ENCODE assay signal across 17 cellular contexts in the genomic region with DNA sequence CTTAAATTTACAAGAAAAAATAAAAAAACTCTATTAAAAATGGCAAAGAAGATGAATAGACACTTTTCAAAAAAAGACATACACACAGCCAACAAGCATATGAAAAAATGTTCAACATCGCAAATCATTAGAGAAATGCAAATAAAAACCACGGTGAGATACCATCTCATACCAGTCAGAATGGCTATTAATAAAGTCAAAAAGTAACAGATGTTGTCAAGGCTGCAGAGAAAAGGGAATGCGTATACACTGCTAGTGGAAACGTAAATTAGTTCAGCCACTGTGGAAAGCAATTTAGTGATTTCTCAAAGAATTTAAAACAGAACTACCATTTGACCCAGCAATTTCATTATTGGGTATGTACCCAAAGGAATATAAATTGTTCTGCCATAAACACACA. TPM values are rescaled to one million over a fixed set of nuclear protein-coding genes. Genes with fewer than 3 reads are reported as not detected.
DNase-seq lines count a peak whose midpoint lies in the region; FAIRE-seq and TF ChIP-seq lines count a peak whose summit lies in the region.
"Had no signal": no experiment of that assay in that cellular context is flagged by ENCODE, and none has a peak within 500 bp of the region (broad histone marks: within the 10 kb centered on the region; RNA-seq: fewer than 3 reads in every experiment).

No MANE protein-coding gene starts in this region.

- no peak overlapping the region for H3K9ac ChIP-seq in Loucy (ENCODE audit: low read depth, low read length, poor library complexity, severe bottlenecking)

- peak overlapping the region; percentile 22 for H3K4me2 ChIP-seq in Loucy (ENCODE audit: low read depth, low read length, poor library complexity, severe bottlenecking)

- H3K27ac ChIP-seq in VCaP = peak overlapping the region; percentile 15; the same call in 1 of the 2 replicates
- H3K27ac ChIP-seq in CD8-positive, alpha-beta memory T cell (ENCODE audit: low read depth, low read length) = no peak overlapping the region

- DNase-seq in frontal cortex (ENCODE audit: low spot score in 2 of 2) (no peak), erythroblast (lab: John Stamatoyannopoulos, UW) (no peak), cerebellum (ENCODE audit: low spot score) (no peak)
- DNase-seq in CD8-positive, alpha-beta memory T cell = no peak
- DNase-seq: ACHN; BE2C; C1 segment of cervical spinal cord; Caco-2; CD4-positive, CD25-positive, alpha-beta regulatory T cell; DMS79 treated with DMSO at 0.1 percent for 48 hours; GF-D8; H9 had no signal

- H3K79me2 ChIP-seq in Loucy (ENCODE audit: insufficient read depth, low read length) = no peaks in the 10 kb centered on the region

- peaks cover 0 to 6% (median 0%) of the 10 kb centered on the region in 5 donors for H3K9me3 Mint-ChIP-seq in CD8-positive, alpha-beta memory T cell

- no peak overlapping the region for H2AFZ ChIP-seq in Loucy (ENCODE audit: low read length)

- no peaks in the 10 kb centered on the region for H3K4me1 Mint-ChIP-seq in CD8-positive, alpha-beta memory T cell
- H3K4me1 Mint-ChIP-seq: CD4-positive, CD25-positive, alpha-beta regulatory T cell had no signal

- no peaks in the 10 kb centered on the region for H3K9me3 ChIP-seq in Loucy (ENCODE audit: insufficient read depth, low read depth, low read length)
- no peaks in the 10 kb centered on the region for H3K9me3 ChIP-seq in CD8-positive, alpha-beta memory T cell (ENCODE audit: low read length)
- H3K9me3 ChIP-seq: BE2C, Caco-2 had no signal

- TF ChIP-seq POLR2A in erythroblast (IDR thresholded peaks at IDR 0.05; ENCODE audit: low read length) = no peak

- no peaks in the 10 kb centered on the region for H3K36me3 Mint-ChIP-seq in CD8-positive, alpha-beta memory T cell
- H3K36me3 Mint-ChIP-seq: CD4-positive, CD25-positive, alpha-beta regulatory T cell had no signal

- no peaks in the 10 kb centered on the region for H3K27me3 ChIP-seq in Loucy (ENCODE audit: insufficient read depth, low read length, poor library complexity, severe bottlenecking)
- H3K27me3 ChIP-seq in CD8-positive, alpha-beta memory T cell (ENCODE audit: insufficient read depth, low read length, poor library complexity, severe bottlenecking) = no peaks in the 10 kb centered on the region
- H3K27me3 ChIP-seq: BE2C had no signal

- FAIRE-seq in frontal cortex (lab: Jason Lieb, UNC) = peak; percentile 8
- FAIRE-seq: A204.1, D721Med, H1 had no signal

- POLR2A ChIA-PET in CD8-positive, alpha-beta memory T cell (lab: Charles Lee) = no interaction called here

- no peak overlapping the region for H3K4me3 ChIP-seq in Loucy (ENCODE audit: low read length, poor library complexity, severe bottlenecking)
- H3K4me3 ChIP-seq in CD8-positive, alpha-beta memory T cell (ENCODE audit: low read length) = no peak overlapping the region

- H3K36me3 ChIP-seq in Loucy (ENCODE audit: insufficient read depth, low read length) = no peaks in the 10 kb centered on the region
- no peaks in the 10 kb centered on the region for H3K36me3 ChIP-seq in CD8-positive, alpha-beta memory T cell (ENCODE audit: insufficient read depth, low read length)
- H3K36me3 ChIP-seq: BE2C had no signal

- no peaks in the 10 kb centered on the region for H3K9me2 ChIP-seq in Loucy (replicated peaks; ENCODE audit: low read depth, low read length)

- TF ChIP-seq CTCF in Loucy (conservative IDR thresholded peaks at IDR 0.05; ENCODE audit: low read length) = no peak
- no peak for TF ChIP-seq CTCF in VCaP (conservative IDR thresholded peaks at IDR 0.05)

- peaks cover 10% of the 10 kb centered on the region for H3K4me1 ChIP-seq in Loucy (ENCODE audit: insufficient read depth, low read length, poor library complexity, severe bottlenecking)
- no peaks in the 10 kb centered on the region for H3K4me1 ChIP-seq in CD8-positive, alpha-beta memory T cell (ENCODE audit: insufficient read depth, low read length)
- H3K4me1 ChIP-seq: BE2C had no signal

- CTCF ChIA-PET in CD8-positive, alpha-beta memory T cell (lab: Charles Lee) = no interaction called here

- H4K20me1 ChIP-seq in Loucy (ENCODE audit: insufficient read depth, low read length, poor library complexity, severe bottlenecking) = no peaks in the 10 kb centered on the region

- no peak overlapping the region for H3K4me3 Mint-ChIP-seq in CD8-positive, alpha-beta memory T cell
- H3K4me3 Mint-ChIP-seq: CD4-positive, CD25-positive, alpha-beta regulatory T cell had no signal

- no peaks in the 10 kb centered on the region for H3F3A ChIP-seq in Loucy (ENCODE audit: low read depth)

- no peak overlapping the region for H3K27ac Mint-ChIP-seq in CD8-positive, alpha-beta memory T cell
- H3K27ac Mint-ChIP-seq: CD4-positive, CD25-positive, alpha-beta regulatory T cell; H9 had no signal

- H3K27me3 Mint-ChIP-seq in CD8-positive, alpha-beta memory T cell = peaks cover 8 to 28% of the 10 kb centered on the region in 2 donors
- H3K27me3 Mint-ChIP-seq: CD4-positive, CD25-positive, alpha-beta regulatory T cell had no signal

RNA-seq across cellular contexts. Expression of gene CAPNS2, which starts 31.4 kb away (rescaled TPM):
- total RNA-seq in frontal cortex = not detected
- total RNA-seq in cerebellum = 0.82 TPM
- not detected for total RNA-seq in CD8-positive, alpha-beta memory T cell
- polyA plus RNA-seq in CD8-positive, alpha-beta memory T cell = not detected
- total RNA-seq: Caco-2; CD4-positive, CD25-positive, alpha-beta regulatory T cell; H1; H9 had no signal
- polyA plus RNA-seq: CD4-positive, CD25-positive, alpha-beta regulatory T cell; H1 had no signal

RNA-seq across cellular contexts. Expression of gene SLC6A2, which starts 57.9 kb away (rescaled TPM):
- total RNA-seq in frontal cortex (under 0.01 TPM), cerebellum (2.4 TPM)
- total RNA-seq in CD8-positive, alpha-beta memory T cell = not detected
- polyA plus RNA-seq in CD8-positive, alpha-beta memory T cell = not detected
- total RNA-seq: Caco-2; CD4-positive, CD25-positive, alpha-beta regulatory T cell; H1 had no signal
- polyA plus RNA-seq: CD4-positive, CD25-positive, alpha-beta regulatory T cell had no signal
